In genomic region chr5:63398346-63398745, GRCh38 we compare ENCODE assay signal across 26 cellular contexts.
A peak's percentile ranks its signal among the peaks of the same experiment; 100 is the strongest.
DNase-seq lines count a peak whose midpoint lies in the region; ATAC-seq and TF ChIP-seq lines count a peak whose summit lies in the region.
"Had no signal": no experiment of that assay in that cellular context is flagged by ENCODE, and none has a peak within 500 bp of the region (broad histone marks: within the 10 kb centered on the region; RNA-seq: fewer than 3 reads in every experiment).

No MANE protein-coding gene starts in this region.

- no peak for TF ChIP-seq POLR2A in Peyer's patch (IDR thresholded peaks at IDR 0.05)

- no peaks in the 10 kb centered on the region for H3K9me2 ChIP-seq in GM23248 (ENCODE audit: insufficient read depth)

- no peak overlapping the region for H2AFZ ChIP-seq in GM23248

- H3K27ac ChIP-seq in GM23248 = no peak overlapping the region
- no peak overlapping the region for H3K27ac ChIP-seq in epithelial cell of prostate
- no peak overlapping the region for H3K27ac ChIP-seq in Peyer's patch
- H3K27ac ChIP-seq: BLaER1 treated with 17β-estradiol and CSF1 and Interleukin-3, amounts not matched to agents 10 nM and 100 nM; gastrocnemius medialis; right atrium auricular region; tibial artery had no signal

- WGBS in GM23248 (ENCODE audit: low coverage in 1 of 2, low lambda C conversion rate in 2 of 2, missing lambda C conversion rate in 2 of 2), 2 experiments = 38 to 68% methylated on average over 1 of the region's 1 CpG

- H3K9me3 ChIP-seq in GM23248 (ENCODE audit: low read depth) (no peaks in the 10 kb centered on the region), Peyer's patch (no peaks in the 10 kb centered on the region)
- H3K9me3 ChIP-seq: Caco-2, gastrocnemius medialis, right atrium auricular region, tibial artery had no signal

- no peak for ATAC-seq in GM21576 (IDR thresholded peaks at IDR 0.05; ENCODE audit: unreplicated experiment)
- ATAC-seq: activated naive CD4-positive, alpha-beta T cell treated with anti-CD3 and anti-CD28 coated beads, Interleukin-2, amount 50 U/mL, for 72 hours; esophagus mucosa; gastrocnemius medialis; left colon; naive thymus-derived CD8-positive, alpha-beta T cell; stimulated activated naive CD8-positive, alpha-beta T cell treated with anti-CD3 and anti-CD28 coated beads, Interleukin-15, amount 100 ng/mL, for 72 hours had no signal

- H3K36me3 ChIP-seq in GM23248 (ENCODE audit: low read depth) (no peaks in the 10 kb centered on the region), Peyer's patch (no peaks in the 10 kb centered on the region)
- H3K36me3 ChIP-seq: BLaER1 treated with 17β-estradiol and CSF1 and Interleukin-3, amounts not matched to agents 10 nM and 100 nM; gastrocnemius medialis; right atrium auricular region; tibial artery had no signal

- H3K9ac ChIP-seq in GM23248 = no peak overlapping the region
- H3K9ac ChIP-seq: BLaER1 treated with 17β-estradiol and CSF1 and Interleukin-3, amounts not matched to agents 10 nM and 100 nM had no signal

- H4K20me1 ChIP-seq in GM23248 (ENCODE audit: insufficient read depth) = no peaks in the 10 kb centered on the region
- H4K20me1 ChIP-seq: BLaER1 treated with 17β-estradiol and CSF1 and Interleukin-3, amounts not matched to agents 10 nM and 100 nM had no signal

- intact Hi-C loops in posterior cingulate gyrus (cut with DNase I) = no loop called here

- no peaks in the 10 kb centered on the region for H3F3A ChIP-seq in GM23248 (ENCODE audit: insufficient read depth)

- no peak overlapping the region for H3K4me2 ChIP-seq in GM23248 (ENCODE audit: unreplicated experiment)
- H3K4me2 ChIP-seq: BLaER1 treated with 17β-estradiol and CSF1 and Interleukin-3, amounts not matched to agents 10 nM and 100 nM had no signal

- H3K27me3 ChIP-seq in GM23248 (replicated peaks; ENCODE audit: insufficient read depth) (no peaks in the 10 kb centered on the region), Peyer's patch (no peaks in the 10 kb centered on the region)
- H3K27me3 ChIP-seq: BLaER1 treated with 17β-estradiol and CSF1 and Interleukin-3, amounts not matched to agents 10 nM and 100 nM; gastrocnemius medialis; right atrium auricular region; tibial artery had no signal

- H3K4me3 ChIP-seq in GM23248 (no peak overlapping the region), Peyer's patch (no peak overlapping the region)
- H3K4me3 ChIP-seq: BLaER1 treated with 17β-estradiol and CSF1 and Interleukin-3, amounts not matched to agents 10 nM and 100 nM; gastrocnemius medialis; right atrium auricular region; tibial artery had no signal

- H3K79me2 ChIP-seq in GM23248 (ENCODE audit: insufficient read depth) = no peaks in the 10 kb centered on the region

- in situ Hi-C loops in GM23248 (cut with MboI) = no loop called here

- H3K4me1 ChIP-seq in GM23248 (ENCODE audit: insufficient read depth) = no peaks in the 10 kb centered on the region
- H3K4me1 ChIP-seq in Peyer's patch = no peaks in the 10 kb centered on the region
- H3K4me1 ChIP-seq: BLaER1 treated with 17β-estradiol and CSF1 and Interleukin-3, amounts not matched to agents 10 nM and 100 nM; Caco-2; gastrocnemius medialis; right atrium auricular region; tibial artery had no signal

- TF ChIP-seq CTCF in Peyer's patch (IDR thresholded peaks at IDR 0.05) = no peak

- peak; percentile 9 for DNase-seq in GM23248
- DNase-seq in RPMI7951 (ENCODE audit: low read depth) = peak; percentile 1
- DNase-seq in epithelial cell of prostate (ENCODE audit: low read depth, low spot score) = peak; percentile 24
- DNase-seq in kidney tubule cell (ENCODE audit: low spot score) = peak; percentile 93
- DNase-seq in Peyer's patch = no peak
- no peak for DNase-seq in posterior cingulate gyrus
- no peak for DNase-seq in NOMO-1 treated with DMSO at 0.1 percent for 48 hours (lab: John Stamatoyannopoulos, UW; ENCODE audit: unreplicated experiment)
- DNase-seq: activated CD4-positive, alpha-beta T cell treated with anti-CD3 and anti-CD28 coated beads, Interleukin-2, amount 50 U/mL, for 1 hour; DND-41; gastrocnemius medialis; H7; hypothalamus; KBM-7; left colon; naive thymus-derived CD8-positive, alpha-beta T cell; NCI-H146; NCI-H510A treated with DMSO at 0.1 percent for 48 hours; SHP77; stimulated activated naive CD8-positive, alpha-beta T cell treated with anti-CD3 and anti-CD28 coated beads, Interleukin-15, amount 100 ng/mL, for 72 hours; tibial artery had no signal

Comparison
In these comparisons a context has a peak if more than half of its experiments do, and no peak if none do; other contexts are left out.
1. DNase-seq: peak in GM23248 (single experiment), RPMI7951 (single experiment), epithelial cell of prostate (single experiment) and kidney tubule cell (single experiment); none in Peyer's patch (0 of 3), posterior cingulate gyrus (0 of 10) and NOMO-1 treated with DMSO at 0.1 percent for 48 hours (single experiment).